Comparison of ENCODE assay signal across 8 cellular contexts in the genomic region with DNA sequence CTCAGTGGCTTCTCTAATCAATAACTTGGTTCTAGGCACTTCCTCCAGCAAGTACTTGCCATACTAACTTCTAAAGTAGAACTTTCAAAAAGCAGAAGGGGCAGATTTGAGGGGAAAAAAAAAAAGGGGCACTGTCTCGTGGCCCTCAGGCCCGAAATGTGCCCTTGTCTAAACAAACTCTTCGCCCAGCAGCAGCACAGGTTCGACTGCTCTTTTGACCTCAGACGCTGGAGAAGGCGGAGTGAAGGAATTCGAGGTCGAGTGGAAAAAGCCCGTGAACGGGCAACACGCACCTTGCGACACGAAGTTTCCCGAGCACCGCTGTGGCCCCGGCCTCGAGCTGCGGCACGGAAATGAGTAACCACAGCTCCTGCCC. TPM values are rescaled to one million over a fixed set of nuclear protein-coding genes. Genes with fewer than 3 reads are reported as not detected.
DNase-seq lines count a peak whose midpoint lies in the region; ATAC-seq, FAIRE-seq and TF ChIP-seq lines count a peak whose summit lies in the region.

No MANE protein-coding gene starts in this region.

- peak overlapping the region; percentile 90 for H3K4me3 Mint-ChIP-seq in neural crest cell

- DNase-seq in AG09309 (ENCODE audit: low read depth): no peak
- no peak for DNase-seq in neural crest cell (ENCODE audit: low read depth, low spot score)
- DNase-seq in SHP77 treated with DMSO at 0.1 percent for 48 hours (lab: John Stamatoyannopoulos, UW): no peak
- DNase-seq in D721Med (ENCODE audit: insufficient read length, low spot score): no peak
- no peak for DNase-seq in DMS79 (lab: John Stamatoyannopoulos, UW)

- peak overlapping the region; percentile 93 for H3K4me2 ChIP-seq in OCI-LY3 (ENCODE audit: low read length)

- peaks cover 50% of the 10 kb centered on the region for H3K79me2 ChIP-seq in OCI-LY3 (ENCODE audit: low read length)

- H2AFZ ChIP-seq in OCI-LY3 (ENCODE audit: low read depth, low read length): no peak overlapping the region

- peaks cover 33% of the 10 kb centered on the region for H4K20me1 ChIP-seq in OCI-LY3 (ENCODE audit: insufficient read depth, low read length)

- no peaks in the 10 kb centered on the region for H3K9me3 ChIP-seq in OCI-LY3 (ENCODE audit: insufficient read depth, low read length)
- H3K9me3 ChIP-seq in ectodermal cell (ENCODE audit: control insufficient read depth, low read length): no peaks in the 10 kb centered on the region

- ATAC-seq in GM21526 (IDR thresholded peaks at IDR 0.05; ENCODE audit: low FRiP score, unreplicated experiment): peak; percentile 1

- H3K36me3 ChIP-seq in OCI-LY3 (replicated peaks; ENCODE audit: low read depth, low read length) (peaks cover 35% of the 10 kb centered on the region), ectodermal cell (ENCODE audit: control insufficient read depth, insufficient read depth, low read length) (peaks cover 19% of the 10 kb centered on the region)

- FAIRE-seq in D721Med (lab: Jason Lieb, UNC): no peak

- H3K4me3 ChIP-seq in AG09309 (ENCODE audit: control insufficient read depth, low read depth, low read length): peak overlapping the region; percentile 79
- peak overlapping the region; percentile 93 for H3K4me3 ChIP-seq in OCI-LY3 (ENCODE audit: low read length)
- H3K4me3 ChIP-seq in ectodermal cell (ENCODE audit: insufficient read depth, low read depth, low read length): peak overlapping the region; percentile 87

- H3K27me3 ChIP-seq in OCI-LY3 (ENCODE audit: low read depth, low read length) (peaks cover 8% of the 10 kb centered on the region; the same call in 1 of the 2 replicates), ectodermal cell (ENCODE audit: control insufficient read depth, insufficient read depth, low read length, poor library complexity, severe bottlenecking) (peaks cover 30% of the 10 kb centered on the region)

- TF ChIP-seq CTCF in AG09309 (IDR thresholded peaks at IDR 0.05; ENCODE audit: control insufficient read depth, insufficient read depth, low read depth, low read length, missing control alignments): no peak
- no peak for TF ChIP-seq CTCF in OCI-LY3 (IDR thresholded peaks at IDR 0.05; ENCODE audit: low read depth, low read length)
- TF ChIP-seq CTCF in neural crest cell (conservative IDR thresholded peaks at IDR 0.05): no peak
- TF ChIP-seq CTCF in D721Med (IDR thresholded peaks at IDR 0.05; ENCODE audit: insufficient read depth, missing control alignments): no peak

- peak overlapping the region; percentile 89 for H3K9ac ChIP-seq in OCI-LY3 (ENCODE audit: low read length)

- H3K9me3 Mint-ChIP-seq in neural crest cell: no peaks in the 10 kb centered on the region

- peaks cover 42% of the 10 kb centered on the region for H3K4me1 Mint-ChIP-seq in neural crest cell

- peaks cover 15% of the 10 kb centered on the region for H3K27me3 Mint-ChIP-seq in neural crest cell (ENCODE audit: low read depth)

- peaks cover 12% of the 10 kb centered on the region for H3K36me3 Mint-ChIP-seq in neural crest cell (ENCODE audit: low read depth)

- peaks cover 17% of the 10 kb centered on the region for H3K4me1 ChIP-seq in OCI-LY3 (ENCODE audit: low read length)
- peaks cover 9% of the 10 kb centered on the region for H3K4me1 ChIP-seq in ectodermal cell (ENCODE audit: control insufficient read depth, insufficient read depth, low read length)

- H3K27ac Mint-ChIP-seq in neural crest cell (ENCODE audit: unreplicated experiment): peak overlapping the region; percentile 30

- peak overlapping the region; percentile 55 for H3K27ac ChIP-seq in OCI-LY3 (ENCODE audit: low read length)
- no peak overlapping the region for H3K27ac ChIP-seq in ectodermal cell (ENCODE audit: insufficient read depth, low read depth, low read length, poor library complexity, severe bottlenecking)

- WGBS in ectodermal cell, 2 experiments: 6% methylated on average over 19 of the region's 19 CpGs

RNA-seq across cellular contexts. Expression of a gene that starts 0.7 kb away (rescaled TPM):
- polyA plus RNA-seq in ectodermal cell (2013, experiment 1 of 4): 26.6 TPM
- polyA plus RNA-seq in ectodermal cell (2013, experiment 2 of 4): 24.0 TPM
- 18.5 TPM for polyA plus RNA-seq in ectodermal cell (2013, experiment 3 of 4)
- polyA plus RNA-seq in ectodermal cell (2013, experiment 4 of 4): 17.9 TPM
- total RNA-seq in neural crest cell: 26.6 and 28.2 TPM in 2 replicates

RNA-seq across cellular contexts. Expression of a gene that starts 24.0 kb away (rescaled TPM):
- 17.7 TPM for polyA plus RNA-seq in ectodermal cell (2013, experiment 1 of 4)
- polyA plus RNA-seq in ectodermal cell (2013, experiment 2 of 4): 15.1 TPM
- 13.5 TPM for polyA plus RNA-seq in ectodermal cell (2013, experiment 3 of 4)
- 14.6 TPM for polyA plus RNA-seq in ectodermal cell (2013, experiment 4 of 4)
- total RNA-seq in neural crest cell: 18.6 and 19.2 TPM in 2 replicates
